ENCODE assay signal across 17 cellular contexts in the genomic region with DNA sequence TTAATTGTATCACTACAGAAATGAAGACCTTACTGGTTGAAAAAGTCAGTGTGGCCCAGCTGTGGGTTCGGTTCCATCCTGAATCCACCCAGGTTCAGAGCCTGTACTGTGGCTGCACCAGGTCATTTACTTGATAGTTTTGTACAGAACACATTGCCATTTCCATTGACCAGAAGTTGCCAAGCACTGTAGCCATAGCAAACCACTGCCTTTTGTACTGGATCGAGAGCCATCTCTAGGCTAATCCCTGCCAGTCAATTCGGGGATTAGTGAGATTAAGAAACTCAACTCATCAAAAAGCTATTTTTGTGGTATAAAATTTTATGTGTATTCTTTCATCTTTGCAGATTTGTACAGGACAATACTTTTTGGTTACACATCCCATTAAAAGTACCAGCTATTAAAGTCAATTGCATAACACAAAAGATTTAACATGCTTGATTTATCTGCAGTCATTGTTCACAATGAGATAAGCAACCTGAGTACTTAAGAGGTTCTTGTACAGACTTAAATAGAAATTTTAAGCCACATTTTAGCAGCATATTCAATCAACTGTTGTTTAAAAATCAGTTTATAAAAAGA.
DNase-seq lines count a peak whose midpoint lies in the region; ATAC-seq, FAIRE-seq and TF ChIP-seq lines count a peak whose summit lies in the region.
"Had no signal": no experiment of that assay in that cellular context is flagged by ENCODE, and none has a peak within 500 bp of the region (broad histone marks: within the 10 kb centered on the region; RNA-seq: fewer than 3 reads in every experiment).

No MANE protein-coding gene starts in this region.

- FAIRE-seq in D721Med (lab: Jason Lieb, UNC) (peak; percentile 46), islet of Langerhans (lab: Jason Lieb, UNC) (peak; percentile 41), urothelium cell line (lab: Jason Lieb, UNC) (no peak)

- H3K4me3 Mint-ChIP-seq in activated T-helper 17 cell treated with anti-CD3 and anti-CD28 coated beads, Interleukin-2, amount 50 U/mL, for 72 hours: no peak overlapping the region
- H3K4me3 Mint-ChIP-seq: CD8-positive, alpha-beta memory T cell; T-helper 1 cell treated with Interleukin-12 subunit alpha and Interleukin-12 subunit beta and Interleukin-4 antibody, amounts not matched to agents 30 μg/mL and 1 μg/mL, for 36 hours had no signal

- WGBS in prostate gland: 56% methylated on average over 3 of the region's 3 CpGs

- in situ Hi-C loops in HAP-1 (cut with MboI; ENCODE audit: low sequenced_read_pairs): no loop called here

- H3K4me1 ChIP-seq in HAP-1 (peaks cover 9% of the 10 kb centered on the region), prostate gland (replicated peaks) (no peaks in the 10 kb centered on the region)

- DNase-seq in D721Med (ENCODE audit: insufficient read length, low spot score) (no peak), HAP-1 (ENCODE audit: low spot score in 2 of 2) (peak; percentile 69 to 87), NCI-H82 treated with DMSO at 0.1 percent for 48 hours (lab: John Stamatoyannopoulos, UW; ENCODE audit: unreplicated experiment) (peak; percentile 71), urothelium cell line (ENCODE audit: low spot score) (no peak), COLO829 (ENCODE audit: low spot score) (no peak), prostate gland (ENCODE audit: low spot score) (no peak)
- DNase-seq: CD8-positive, alpha-beta memory T cell; NCI-H187; NCI-H2171 treated with DMSO at 0.1 percent for 48 hours; NCI-H510A had no signal

- ATAC-seq in activated T-helper 17 cell treated with anti-CD3 and anti-CD28 coated beads, Interleukin-2, amount 50 U/mL, for 72 hours (replicated peaks): no peak
- ATAC-seq: HCT116, Right ventricle myocardium inferior had no signal

- peaks cover 5% of the 10 kb centered on the region for H3K36me3 ChIP-seq in HAP-1 (replicated peaks)
- H3K36me3 ChIP-seq in prostate gland: no peaks in the 10 kb centered on the region

- H3K27ac ChIP-seq in prostate gland: no peak overlapping the region
- H3K27ac ChIP-seq: HL-60, SK-N-MC had no signal

- H3K4me1 Mint-ChIP-seq in activated T-helper 17 cell treated with anti-CD3 and anti-CD28 coated beads, Interleukin-2, amount 50 U/mL, for 72 hours: no peaks in the 10 kb centered on the region
- H3K4me1 Mint-ChIP-seq: CD8-positive, alpha-beta memory T cell had no signal

- no peak for TF ChIP-seq POLR2A in prostate gland (IDR thresholded peaks at IDR 0.05)

- no peaks in the 10 kb centered on the region for H3K27me3 Mint-ChIP-seq in activated T-helper 17 cell treated with anti-CD3 and anti-CD28 coated beads, Interleukin-2, amount 50 U/mL, for 72 hours

- H3K4me3 ChIP-seq in HAP-1 (no peak overlapping the region), prostate gland (no peak overlapping the region)
- H3K4me3 ChIP-seq: SK-N-MC had no signal

- no peak overlapping the region for H3K27ac Mint-ChIP-seq in activated T-helper 17 cell treated with anti-CD3 and anti-CD28 coated beads, Interleukin-2, amount 50 U/mL, for 72 hours
- H3K27ac Mint-ChIP-seq: CD8-positive, alpha-beta memory T cell; T-helper 1 cell treated with Interleukin-12 subunit alpha and Interleukin-12 subunit beta and Interleukin-4 antibody, amounts not matched to agents 30 μg/mL and 1 μg/mL, for 36 hours had no signal

- no peak for TF ChIP-seq CTCF in D721Med (IDR thresholded peaks at IDR 0.05; ENCODE audit: insufficient read depth, missing control alignments)
- TF ChIP-seq CTCF in prostate gland (IDR thresholded peaks at IDR 0.05): no peak

- intact Hi-C loops in prostate gland (cut with DNase I): no loop called here

- H3K9me3 Mint-ChIP-seq in activated T-helper 17 cell treated with anti-CD3 and anti-CD28 coated beads, Interleukin-2, amount 50 U/mL, for 72 hours: no peaks in the 10 kb centered on the region
- H3K9me3 Mint-ChIP-seq: CD8-positive, alpha-beta memory T cell; T-helper 1 cell treated with Interleukin-12 subunit alpha and Interleukin-12 subunit beta and Interleukin-4 antibody, amounts not matched to agents 30 μg/mL and 1 μg/mL, for 36 hours had no signal

- no peaks in the 10 kb centered on the region for H3K36me3 Mint-ChIP-seq in activated T-helper 17 cell treated with anti-CD3 and anti-CD28 coated beads, Interleukin-2, amount 50 U/mL, for 72 hours (ENCODE audit: low read depth)
- H3K36me3 Mint-ChIP-seq: CD8-positive, alpha-beta memory T cell had no signal

- H3K27me3 ChIP-seq in HAP-1 (ENCODE audit: low read depth): no peaks in the 10 kb centered on the region
- no peaks in the 10 kb centered on the region for H3K27me3 ChIP-seq in prostate gland (replicated peaks; ENCODE audit: insufficient read depth)

- no peaks in the 10 kb centered on the region for H3K9me3 ChIP-seq in HAP-1
- H3K9me3 ChIP-seq in prostate gland: no peaks in the 10 kb centered on the region

Comparison
In these comparisons a context has a peak if more than half of its experiments do, and no peak if none do; other contexts are left out.
1. DNase-seq: peak in HAP-1 (2 of 2) and NCI-H82 treated with DMSO at 0.1 percent for 48 hours (single experiment); none in D721Med (single experiment), urothelium cell line (single experiment), COLO829 (single experiment) and prostate gland (single experiment).